Comparison of ENCODE assay signal across 24 cellular contexts in genomic region chr3:174146008-174146407, GRCh38.
"Had no signal": no experiment of that assay in that cellular context is flagged by ENCODE, and none has a peak within 500 bp of the region (broad histone marks: within the 10 kb centered on the region; RNA-seq: fewer than 3 reads in every experiment).

No MANE protein-coding gene starts in this region.

- H3K27ac ChIP-seq: colonic mucosa, coronary artery, dorsolateral prefrontal cortex, epithelial cell of prostate, esophagus muscularis mucosa, esophagus squamous epithelium, foreskin keratinocyte, gastrocnemius medialis, gastroesophageal sphincter, heart left ventricle, heart right ventricle, hepatocyte had no signal

- DNase-seq: colonic mucosa; cortex of kidney; dermis blood vessel endothelial cell; dorsolateral prefrontal cortex; effector CD4-positive, alpha-beta T cell; effector CD8-positive, alpha-beta T cell; effector memory CD4-positive, alpha-beta T cell; effector memory CD8-positive, alpha-beta T cell; endodermal cell; erythroblast; esophagus squamous epithelium; foreskin fibroblast; foreskin keratinocyte; foreskin melanocyte; gastrocnemius medialis; glutamatergic neuron; heart left ventricle; heart right ventricle had no signal

- H3K9me3 ChIP-seq: colonic mucosa, esophagus muscularis mucosa, esophagus squamous epithelium, gastrocnemius medialis, gastroesophageal sphincter, heart left ventricle had no signal

- H3K36me3 ChIP-seq: colonic mucosa, esophagus muscularis mucosa, esophagus squamous epithelium, gastrocnemius medialis, gastroesophageal sphincter, heart left ventricle, heart right ventricle had no signal

- H3K4me3 ChIP-seq: colonic mucosa, coronary artery, dorsolateral prefrontal cortex, esophagus muscularis mucosa, esophagus squamous epithelium, gastrocnemius medialis, gastroesophageal sphincter, heart left ventricle, heart right ventricle, hepatocyte had no signal

- H3K4me1 ChIP-seq: colonic mucosa, esophagus muscularis mucosa, esophagus squamous epithelium, foreskin keratinocyte, gastrocnemius medialis, gastroesophageal sphincter, heart left ventricle, heart right ventricle had no signal

- ATAC-seq: effector memory CD8-positive, alpha-beta T cell; esophagus mucosa; foreskin keratinocyte; gastrocnemius medialis; gastroesophageal sphincter; heart left ventricle; heart right ventricle had no signal

- H3K27me3 ChIP-seq: colonic mucosa, dorsolateral prefrontal cortex, esophagus muscularis mucosa, esophagus squamous epithelium, foreskin keratinocyte, gastrocnemius medialis, gastroesophageal sphincter, heart left ventricle, heart right ventricle, hepatocyte had no signal
